ENCODE assay signal across 20 cellular contexts in the genomic region with DNA sequence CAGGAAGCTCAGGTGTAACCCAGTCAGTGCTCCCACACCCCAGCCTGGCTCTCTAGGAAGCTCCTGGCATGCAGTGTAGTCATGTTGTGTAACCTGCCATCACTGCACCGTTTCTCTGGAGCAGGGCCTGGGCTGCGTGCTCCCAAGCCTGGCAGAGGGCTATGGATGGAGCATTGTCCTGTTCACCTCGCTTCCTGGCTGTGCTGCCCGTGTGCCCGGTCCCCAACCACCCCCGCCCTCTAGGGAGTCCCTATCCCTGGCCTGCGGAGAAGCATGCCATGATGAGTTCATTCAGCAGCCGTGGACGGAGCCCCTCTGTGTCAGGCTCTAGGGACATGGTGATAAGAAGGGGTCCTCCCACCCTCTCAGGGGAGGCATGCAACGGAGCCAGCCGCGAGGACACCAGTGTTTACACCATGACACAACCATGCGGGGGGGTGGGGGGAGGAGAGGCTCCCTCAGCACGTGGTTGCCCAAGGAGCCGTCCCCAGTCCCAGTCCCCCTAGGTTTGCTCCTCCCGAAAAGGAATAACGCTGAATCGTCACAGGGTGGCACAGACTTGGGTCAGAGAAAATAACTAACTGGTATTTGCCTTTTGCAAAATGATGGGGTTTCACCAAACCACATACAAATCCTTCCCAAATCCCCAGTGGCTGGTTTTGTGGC.
"Had no signal": no experiment of that assay in that cellular context is flagged by ENCODE, and none has a peak within 500 bp of the region (broad histone marks: within the 10 kb centered on the region; RNA-seq: fewer than 3 reads in every experiment).

No MANE protein-coding gene starts in this region.

- H3K9ac ChIP-seq: parathyroid adenoma had no signal

- DNase-seq: activated CD4-positive, alpha-beta T cell treated with anti-CD3 and anti-CD28 coated beads, Interleukin-2, amount 10 ng/mL, durations not matched to agents 7 days and 5 days; activated CD8-positive, alpha-beta T cell treated with anti-CD3 and anti-CD28 coated beads, Interleukin-2, amount 10 ng/mL, durations not matched to agents 7 days and 5 days; activated naive CD4-positive, alpha-beta T cell treated with anti-CD3 and anti-CD28 coated beads for 36 hours; activated T-cell treated with anti-CD3 and anti-CD28 coated beads, Interleukin-2, amount 50 U/mL, for 4 hours; anterior cingulate cortex; brain microvascular endothelial cell; erythroblast; heart right ventricle; natural killer cell; stimulated activated CD4-positive, alpha-beta T cell treated with anti-CD3 and anti-CD28 coated beads, Interleukin-12 subunit alpha, Interleukin-12 subunit beta, amount 100 ng/mL, for 4 hours; stimulated activated CD4-positive, alpha-beta T cell treated with anti-CD3 and anti-CD28 coated beads, Interleukin-2, amount 100 ng/mL, for 24 hours; stimulated activated naive CD4-positive, alpha-beta T cell treated with Interleukin-2 at 50 U/mL for 16 hours; T1000; tibial artery; uterus had no signal

- H3K27ac ChIP-seq: brain microvascular endothelial cell, heart right ventricle, neutrophil, parathyroid adenoma, tibial artery, uterus had no signal

- H3K9me3 ChIP-seq: neutrophil, tibial artery, uterus had no signal

- H3K4me1 ChIP-seq: parathyroid adenoma, uterus had no signal

- H3K36me3 ChIP-seq: brain microvascular endothelial cell, neutrophil, uterus had no signal

- H3K27me3 ChIP-seq: brain microvascular endothelial cell, uterus had no signal

- H3K4me3 ChIP-seq: coronary artery, heart right ventricle, lung, tibial artery, uterus had no signal

- ATAC-seq: activated CD4-positive, CD25-positive, alpha-beta regulatory T cell treated with anti-CD3 and anti-CD28 coated beads, Interleukin-2, amount 50 U/mL, for 24 hours; activated CD8-positive, alpha-beta T cell treated with anti-CD3 and anti-CD28 coated beads, Interleukin-2, amount 10 ng/mL, durations not matched to agents 7 days and 5 days; activated T-cell treated with anti-CD3 and anti-CD28 coated beads, Interleukin-2, amount 50 U/mL, for 4 hours; natural killer cell had no signal
